26 cellular contexts compared by ENCODE assay signal in the genomic region with DNA sequence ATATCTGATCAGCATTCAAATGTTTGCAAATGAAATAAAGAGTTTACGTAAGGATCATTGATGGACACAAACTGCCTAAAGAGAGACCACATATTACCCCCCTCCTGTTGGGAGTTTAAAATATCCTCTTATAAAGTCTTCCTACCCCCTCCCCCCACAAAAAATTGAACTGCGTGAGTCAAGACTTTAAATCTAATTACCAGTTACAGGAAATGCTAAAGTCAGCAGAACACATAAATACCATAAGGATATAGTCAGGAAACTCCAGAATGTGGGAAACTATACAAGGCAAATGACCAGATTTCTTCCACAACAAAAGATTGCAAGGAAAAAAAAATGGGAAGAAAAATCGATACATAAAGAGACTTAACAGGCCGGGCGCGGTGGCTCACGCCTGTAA. TPM values are rescaled to one million over a fixed set of nuclear protein-coding genes. Genes with fewer than 3 reads are reported as not detected.
DNase-seq lines count a peak whose midpoint lies in the region; ATAC-seq lines count a peak whose summit lies in the region.
"Had no signal": no experiment of that assay in that cellular context is flagged by ENCODE, and none has a peak within 500 bp of the region (broad histone marks: within the 10 kb centered on the region; RNA-seq: fewer than 3 reads in every experiment).

No MANE protein-coding gene starts in this region.

- H3K4me3 ChIP-seq in skeletal muscle cell (ENCODE audit: low read depth, low read length) = no peak overlapping the region
- H3K4me3 ChIP-seq: adrenal gland, breast epithelium, colonic mucosa, prostate gland, upper lobe of left lung had no signal

- intact Hi-C loops in left cardiac atrium (cut with DNase I) = no loop called here

- DNase-seq in EH (ENCODE audit: low read depth) (peak; percentile 90), M059J (ENCODE audit: low read depth) (peak; percentile 11), fibroblast of peridontal ligament (ENCODE audit: extremely low read depth) (peak; percentile 81), skeletal muscle cell (ENCODE audit: low read depth) (peak; percentile 35), left cardiac atrium (no peak)
- DNase-seq: ACHN; activated CD8-positive, alpha-beta memory T cell treated with anti-CD3 and anti-CD28 coated beads for 24 hours; activated T-cell treated with anti-CD3 and anti-CD28 coated beads, Interleukin-2, amount 50 U/mL, for 1 hour; adrenal gland; CD4-positive, CD25-positive, alpha-beta regulatory T cell; colonic mucosa; effector memory CD8-positive, alpha-beta T cell; GDM1; mammary epithelial cell; NCI-H2081; NCI-H345; NCI-H748 treated with DMSO at 0.1 percent for 48 hours; RPMI8226; T-helper 17 cell; upper lobe of left lung had no signal

- ATAC-seq in HG02588 (IDR thresholded peaks at IDR 0.05; ENCODE audit: unreplicated experiment) (no peak), GM18870 (IDR thresholded peaks at IDR 0.05; ENCODE audit: unreplicated experiment) (no peak), GM21390 (IDR thresholded peaks at IDR 0.05; ENCODE audit: unreplicated experiment) (no peak), left cardiac atrium (no peak)
- ATAC-seq: effector memory CD8-positive, alpha-beta T cell; HCT116; T-helper 17 cell had no signal

RNA-seq across cellular contexts. Expression of a gene that starts 44.4 kb away (rescaled TPM):
- 13.0 and 13.3 TPM in 2 replicates for total RNA-seq in M059J (2014; rRNA removed; shearing (Covaris generic))
- 10 to 100 TPM; 23.7 to 26.3 TPM for total RNA-seq in left cardiac atrium
